In the genomic region with DNA sequence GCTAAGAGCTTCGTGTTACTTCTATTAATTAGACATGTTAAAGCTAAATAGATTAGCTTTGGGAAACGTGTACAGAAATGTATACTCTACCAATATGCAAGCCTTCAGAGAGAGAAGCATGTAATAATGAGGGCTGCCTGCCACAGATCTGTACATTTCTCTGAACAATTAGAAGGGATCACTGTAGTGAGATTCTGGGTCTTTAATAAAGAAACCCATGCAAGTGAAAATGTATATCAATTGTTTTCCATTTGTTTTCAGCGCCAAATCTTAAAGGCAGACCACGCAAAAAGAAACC, we compare ENCODE assay signal across 8 cellular contexts.
DNase-seq lines count a peak whose midpoint lies in the region; ATAC-seq and TF ChIP-seq lines count a peak whose summit lies in the region.

No MANE protein-coding gene starts in this region.

- H3K27me3 Mint-ChIP-seq in activated T-cell treated with anti-CD3 and anti-CD28 coated beads, Interleukin-2, amount 50 U/mL, for 72 hours (ENCODE audit: low read depth) = no peaks in the 10 kb centered on the region
- H3K27me3 Mint-ChIP-seq in mesothelial cell of epicardium (ENCODE audit: low read depth) = no peaks in the 10 kb centered on the region

- intact Hi-C loops in transverse colon (cut with DNase I; ENCODE audit: low total_unique reads) = no loop called here

- peaks cover 24% of the 10 kb centered on the region for H3K36me3 ChIP-seq in brain microvascular endothelial cell (replicated peaks)
- H3K36me3 ChIP-seq in transverse colon = no peaks in the 10 kb centered on the region

- H3K27ac ChIP-seq in brain microvascular endothelial cell = peak overlapping the region; percentile 92
- peak overlapping the region; percentile 85 to 92 (median 89) for H3K27ac ChIP-seq in transverse colon

- DNase-seq in activated T-cell treated with anti-CD3 and anti-CD28 coated beads, Interleukin-2, amount 50 U/mL, for 72 hours = no peak
- no peak for DNase-seq in activated T-cell treated with anti-CD3 and anti-CD28 coated beads, Interleukin-2, amount 50 U/mL, for 1 hour
- DNase-seq in brain microvascular endothelial cell (no peak), mesothelial cell of epicardium (ENCODE audit: low spot score in 2 of 2, unreplicated experiment in 2 of 2) (no peak), transverse colon (no peak), foreskin melanocyte (no peak)

- no peak for TF ChIP-seq POLR2A in transverse colon (IDR thresholded peaks at IDR 0.05)

- peaks cover 0 to 2% of the 10 kb centered on the region in 2 donors for H3K9me3 Mint-ChIP-seq in activated T-cell treated with anti-CD3 and anti-CD28 coated beads, Interleukin-2, amount 50 U/mL, for 72 hours
- no peaks in the 10 kb centered on the region for H3K9me3 Mint-ChIP-seq in mesothelial cell of epicardium

- in situ Hi-C loops in brain microvascular endothelial cell (cut with HindIII; ENCODE audit: low pct_ligation_motif_present, low sequenced_read_pairs) (no loop called here), transverse colon (cut with MboI; ENCODE audit: low pct_ligation_motif_present in 1 of 4, low pct_unique_long_range_greater_than_20kb in 1 of 4, low sequenced_read_pairs in 3 of 4) (no loop called here)

- peak overlapping the region; percentile 93 to 95 for H3K4me3 Mint-ChIP-seq in activated T-cell treated with anti-CD3 and anti-CD28 coated beads, Interleukin-2, amount 50 U/mL, for 72 hours
- peak overlapping the region; percentile 67 for H3K4me3 Mint-ChIP-seq in mesothelial cell of epicardium

- no peaks in the 10 kb centered on the region for H3K9me3 ChIP-seq in transverse colon

- ATAC-seq in activated T-cell treated with anti-CD3 and anti-CD28 coated beads, Interleukin-2, amount 50 U/mL, for 72 hours (replicated peaks in 1 of 2) = no peak
- no peak for ATAC-seq in GM19328 (IDR thresholded peaks at IDR 0.05; ENCODE audit: unreplicated experiment)
- no peak for ATAC-seq in HG02981 (IDR thresholded peaks at IDR 0.05; ENCODE audit: unreplicated experiment)

- peak overlapping the region; percentile 99 for H3K27ac Mint-ChIP-seq in activated T-cell treated with anti-CD3 and anti-CD28 coated beads, Interleukin-2, amount 50 U/mL, for 72 hours
- peak overlapping the region; percentile 93 for H3K27ac Mint-ChIP-seq in mesothelial cell of epicardium

- H3K4me3 ChIP-seq in brain microvascular endothelial cell (ENCODE audit: low read depth, low read length) (peak overlapping the region; percentile 61), transverse colon (peak overlapping the region; percentile 27 to 50 (median 30))

- H3K4me1 Mint-ChIP-seq in activated T-cell treated with anti-CD3 and anti-CD28 coated beads, Interleukin-2, amount 50 U/mL, for 72 hours (ENCODE audit: low read depth) = peaks cover 95% of the 10 kb centered on the region
- H3K4me1 Mint-ChIP-seq in mesothelial cell of epicardium = peaks cover 77% of the 10 kb centered on the region

- no peak for TF ChIP-seq CTCF in brain microvascular endothelial cell (IDR thresholded peaks at IDR 0.05; ENCODE audit: low read depth, low read length, missing control alignments)
- no peak for TF ChIP-seq CTCF in mesothelial cell of epicardium (IDR thresholded peaks at IDR 0.05; ENCODE audit: unreplicated experiment)
- no peak for TF ChIP-seq CTCF in transverse colon (IDR thresholded peaks at IDR 0.05)

- 39 to 47% methylated on average over 4 of the region's 4 CpGs for WGBS in transverse colon (ENCODE audit: low coverage in 1 of 2), 2 donors

- TF ChIP-seq EP300 in transverse colon (IDR thresholded peaks at IDR 0.05; ENCODE audit: low read depth) = no peak

- no peaks in the 10 kb centered on the region for H3K27me3 ChIP-seq in brain microvascular endothelial cell (replicated peaks)
- H3K27me3 ChIP-seq in transverse colon = no peaks in the 10 kb centered on the region

- H3K4me1 ChIP-seq in transverse colon = peaks cover 32 to 82% (median 50%) of the 10 kb centered on the region in 4 donors

- peaks cover 56 to 65% of the 10 kb centered on the region in 2 donors for H3K36me3 Mint-ChIP-seq in activated T-cell treated with anti-CD3 and anti-CD28 coated beads, Interleukin-2, amount 50 U/mL, for 72 hours (ENCODE audit: insufficient read depth in 2 of 2)
- H3K36me3 Mint-ChIP-seq in mesothelial cell of epicardium = peaks cover 36% of the 10 kb centered on the region
